In the genomic region with DNA sequence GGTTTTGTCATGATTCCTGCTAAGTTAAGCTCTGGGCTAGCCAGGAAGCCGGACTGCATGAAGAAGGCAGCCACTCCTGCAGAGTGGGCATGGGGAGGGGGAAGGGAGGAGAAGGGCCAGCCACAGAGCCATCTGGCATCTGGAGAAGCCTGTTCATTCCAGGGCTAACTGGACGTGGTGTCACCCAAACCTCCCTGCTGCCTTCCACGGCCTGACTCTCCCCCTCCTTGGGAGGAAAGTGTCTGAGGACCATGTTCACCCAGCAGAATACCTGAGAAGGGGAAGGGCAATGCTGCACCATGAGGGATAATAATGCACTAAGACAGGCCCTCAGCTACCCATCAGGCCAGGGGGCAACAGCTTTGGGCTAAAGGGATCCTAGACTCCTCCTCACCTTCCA, we compare ENCODE assay signal across 1 cellular context.
A peak's percentile ranks its signal among the peaks of the same experiment; 100 is the strongest.
TF ChIP-seq lines count a peak whose summit lies in the region.

No MANE protein-coding gene starts in this region.

TF ChIP-seq in HepG2, 621 proteins besides CTCF, POLR2A, EP300 and RAD21:
- TF ChIP-seq ZNF703 (CRISPR knock-in tag; IDR thresholded peaks at IDR 0.05; ENCODE audit: borderline replicate concordance) (no peak), ZFP90 (CRISPR knock-in tag; IDR thresholded peaks at IDR 0.05; ENCODE audit: borderline replicate concordance) (peak; percentile 76; the same call in 1 of the 2 replicates), MLX (CRISPR knock-in tag; IDR thresholded peaks at IDR 0.05) (no peak)
- TF ChIP-seq, protein P1, sequence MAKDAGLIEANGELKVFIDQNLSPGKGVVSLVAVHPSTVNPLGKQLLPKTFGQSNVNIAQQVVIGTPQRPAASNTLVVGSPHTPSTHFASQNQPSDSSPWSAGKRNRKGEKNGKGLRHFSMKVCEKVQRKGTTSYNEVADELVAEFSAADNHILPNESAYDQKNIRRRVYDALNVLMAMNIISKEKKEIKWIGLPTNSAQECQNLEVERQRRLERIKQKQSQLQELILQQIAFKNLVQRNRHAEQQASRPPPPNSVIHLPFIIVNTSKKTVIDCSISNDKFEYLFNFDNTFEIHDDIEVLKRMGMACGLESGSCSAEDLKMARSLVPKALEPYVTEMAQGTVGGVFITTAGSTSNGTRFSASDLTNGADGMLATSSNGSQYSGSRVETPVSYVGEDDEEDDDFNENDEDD (CRISPR knock-in tag; IDR thresholded peaks at IDR 0.05; ENCODE audit: borderline replicate concordance) = no peak
